Comparison of ENCODE assay signal across 27 cellular contexts in the genomic region with DNA sequence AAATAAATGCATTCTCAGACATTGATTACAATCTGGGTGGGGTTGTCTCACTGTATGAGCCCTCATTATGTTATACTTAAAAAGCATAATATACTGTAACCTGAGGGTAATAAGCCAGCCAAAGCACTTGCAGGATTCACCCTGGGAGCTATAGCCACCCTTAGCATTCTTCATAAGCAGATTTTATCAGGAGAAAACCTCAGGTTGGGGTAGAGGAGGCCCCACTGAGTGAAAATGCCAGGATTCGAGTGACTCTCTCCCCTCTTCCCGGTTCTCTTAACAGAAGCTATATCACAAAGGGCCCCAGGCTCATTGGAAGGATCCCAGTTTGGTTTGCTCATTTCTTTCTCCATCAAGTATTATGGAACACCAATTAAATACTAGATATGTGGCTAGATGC.
"Had no signal": no experiment of that assay in that cellular context is flagged by ENCODE, and none has a peak within 500 bp of the region (broad histone marks: within the 10 kb centered on the region; RNA-seq: fewer than 3 reads in every experiment).

No MANE protein-coding gene starts in this region.

- H3K4me3 Mint-ChIP-seq: stimulated activated effector memory CD8-positive, alpha-beta T cell treated with anti-CD3 and anti-CD28 coated beads, Interleukin-12 subunit alpha, Interleukin-12 subunit beta, amount 100 ng/mL, for 72 hours; stimulated activated memory B cell treated with anti-CD40 and anti-IgM and Interleukin-4, amounts not matched to agents 10 μg/mL and 1 μg/mL and 100 μg/mL, for 72 hours; stimulated activated naive B cell treated with anti-CD40 and anti-IgM and Interleukin-4, amounts not matched to agents 10 μg/mL and 1 μg/mL and 100 μg/mL, for 72 hours; stimulated activated naive CD8-positive, alpha-beta T cell treated with anti-CD3 and anti-CD28 coated beads, Interleukin-15, amount 100 ng/mL, for 72 hours; stimulated activated naive CD8-positive, alpha-beta T cell treated with anti-CD3 and anti-CD28 coated beads, Interleukin-15, Interleukin-2, amounts not matched to agents 100 ng/mL and 50 ng/mL, for 24 hours; type B pancreatic cell had no signal

- H3K36me3 ChIP-seq: stomach, suprapubic skin, thoracic aorta, thyroid gland, tibial artery, tibial nerve, transverse colon, upper lobe of left lung, upper lobe of right lung, uterus, vagina had no signal

- H3K36me3 Mint-ChIP-seq: stimulated activated effector memory CD8-positive, alpha-beta T cell treated with anti-CD3 and anti-CD28 coated beads, Interleukin-12 subunit alpha, Interleukin-12 subunit beta, amount 100 ng/mL, for 72 hours; stimulated activated memory B cell treated with anti-CD40 and anti-IgM and Interleukin-4, amounts not matched to agents 10 μg/mL and 1 μg/mL and 100 μg/mL, for 72 hours; stimulated activated naive B cell treated with anti-CD40 and anti-IgM and Interleukin-4, amounts not matched to agents 10 μg/mL and 1 μg/mL and 100 μg/mL, for 72 hours; type B pancreatic cell had no signal

- H3K4me1 ChIP-seq: stomach, suprapubic skin, testis, thyroid gland, tibial artery, tibial nerve, transverse colon, upper lobe of left lung, upper lobe of right lung, uterus, vagina had no signal

- H3K4me1 Mint-ChIP-seq: stimulated activated effector memory CD8-positive, alpha-beta T cell treated with anti-CD3 and anti-CD28 coated beads, Interleukin-12 subunit alpha, Interleukin-12 subunit beta, amount 100 ng/mL, for 72 hours; stimulated activated memory B cell treated with anti-CD40 and anti-IgM and Interleukin-4, amounts not matched to agents 10 μg/mL and 1 μg/mL and 100 μg/mL, for 72 hours; stimulated activated naive B cell treated with anti-CD40 and anti-IgM and Interleukin-4, amounts not matched to agents 10 μg/mL and 1 μg/mL and 100 μg/mL, for 72 hours; stimulated activated naive CD8-positive, alpha-beta T cell treated with anti-CD3 and anti-CD28 coated beads, Interleukin-15, amount 100 ng/mL, for 72 hours had no signal

- H3K27ac Mint-ChIP-seq: stimulated activated effector memory CD8-positive, alpha-beta T cell treated with anti-CD3 and anti-CD28 coated beads, Interleukin-12 subunit alpha, Interleukin-12 subunit beta, amount 100 ng/mL, for 72 hours; stimulated activated memory B cell treated with anti-CD40 and anti-IgM and Interleukin-4, amounts not matched to agents 10 μg/mL and 1 μg/mL and 100 μg/mL, for 72 hours; stimulated activated naive B cell treated with anti-CD40 and anti-IgM and Interleukin-4, amounts not matched to agents 10 μg/mL and 1 μg/mL and 100 μg/mL, for 72 hours; stimulated activated naive CD8-positive, alpha-beta T cell treated with anti-CD3 and anti-CD28 coated beads, Interleukin-15, amount 100 ng/mL, for 72 hours; stimulated activated naive CD8-positive, alpha-beta T cell treated with anti-CD3 and anti-CD28 coated beads, Interleukin-15, Interleukin-2, amounts not matched to agents 100 ng/mL and 50 ng/mL, for 24 hours; type B pancreatic cell had no signal

- H3K9me3 ChIP-seq: suprapubic skin, testis, thoracic aorta, thyroid gland, upper lobe of right lung, uterus, vagina had no signal

- H3K4me3 ChIP-seq: stomach, suprapubic skin, testis, thoracic aorta, thyroid gland, tibial artery, tibial nerve, transverse colon, upper lobe of left lung, upper lobe of right lung, uterus, vagina had no signal

- H3K9me3 Mint-ChIP-seq: stimulated activated effector memory CD8-positive, alpha-beta T cell treated with anti-CD3 and anti-CD28 coated beads, Interleukin-12 subunit alpha, Interleukin-12 subunit beta, amount 100 ng/mL, for 72 hours; type B pancreatic cell had no signal

- H3K27me3 ChIP-seq: stomach, suprapubic skin, testis, thyroid gland, tibial nerve, upper lobe of left lung, upper lobe of right lung, uterus, vagina had no signal

- DNase-seq: stimulated activated CD4-positive, alpha-beta T cell treated with anti-CD3 and anti-CD28 coated beads, Interleukin-2, amount 100 ng/mL, for 48 hours; stimulated activated CD4-positive, alpha-beta T cell treated with anti-CD3 and anti-CD28 coated beads, Interleukin-4, amount 100 ng/mL, for 1 hour; stimulated activated CD4-positive, alpha-beta T cell treated with anti-CD3 and anti-CD28 coated beads, Interleukin-4, amount 100 ng/mL, for 24 hours; stimulated activated CD4-positive, alpha-beta T cell treated with anti-CD3 and anti-CD28 coated beads, Interleukin-4, amount 100 ng/mL, for 4 hours; stimulated activated CD8-positive, alpha-beta memory T cell treated with anti-CD3 and anti-CD28 coated beads, Interleukin-4, amount 100 ng/mL, for 48 hours; stimulated activated naive B cell treated with anti-CD40 and anti-IgM and Interleukin-4, amounts not matched to agents 10 μg/mL and 1 μg/mL and 100 μg/mL, for 72 hours; stimulated activated naive CD4-positive, alpha-beta T cell; stimulated activated naive CD4-positive, alpha-beta T cell treated with Interleukin-2 at 50 U/mL for 16 hours; stimulated activated naive CD8-positive, alpha-beta T cell treated with anti-CD3 and anti-CD28 coated beads, Interleukin-15, amount 100 ng/mL, for 72 hours; stimulated activated naive CD8-positive, alpha-beta T cell treated with anti-CD3 and anti-CD28 coated beads, Interleukin-15, Interleukin-2, amounts not matched to agents 100 U/mL and 50 U/mL, for 24 hours; stomach; substantia nigra; testis; thyroid gland; tibial artery; transverse colon; upper lobe of left lung; upper lobe of right lung; uterus had no signal

- H3K27me3 Mint-ChIP-seq: stimulated activated naive CD8-positive, alpha-beta T cell treated with anti-CD3 and anti-CD28 coated beads, Interleukin-15, amount 100 ng/mL, for 72 hours had no signal

- H3K27ac ChIP-seq: stomach, suprapubic skin, testis, thoracic aorta, thyroid gland, tibial artery, tibial nerve, transverse colon, upper lobe of left lung, upper lobe of right lung, uterus, vagina had no signal
